ENCODE assay signal across 12 cellular contexts in genomic region chr19:8304841-8305621, GRCh38. TPM values are rescaled to one million over a fixed set of nuclear protein-coding genes. Genes with fewer than 3 reads are reported as not detected.
A peak's percentile ranks its signal among the peaks of the same experiment; 100 is the strongest.
DNase-seq lines count a peak whose midpoint lies in the region; ATAC-seq and TF ChIP-seq lines count a peak whose summit lies in the region.
"Had no signal": no experiment of that assay in that cellular context is flagged by ENCODE, and none has a peak within 500 bp of the region (broad histone marks: within the 10 kb centered on the region; RNA-seq: fewer than 3 reads in every experiment).

No MANE protein-coding gene starts in this region.

- H3K27ac ChIP-seq in neuronal stem cell (replicated peaks; ENCODE audit: low read length) (no peak overlapping the region), vagina (no peak overlapping the region)
- H3K27ac ChIP-seq: PC-9 had no signal

- no peak overlapping the region for H3K4ac ChIP-seq in neuronal stem cell (ENCODE audit: low read length)

- ATAC-seq in HG03521 (IDR thresholded peaks at IDR 0.05; ENCODE audit: unreplicated experiment) (no peak), HG03432 (IDR thresholded peaks at IDR 0.05; ENCODE audit: unreplicated experiment) (no peak)

- H2BK12ac ChIP-seq in neuronal stem cell (ENCODE audit: low read length): no peak overlapping the region

- H3K9ac ChIP-seq in neuronal stem cell (ENCODE audit: low read depth, low read length, poor library complexity): no peak overlapping the region

- no peak overlapping the region for H3K14ac ChIP-seq in neuronal stem cell (ENCODE audit: low read length)

- no peaks in the 10 kb centered on the region for H3K9me3 ChIP-seq in MG63
- H3K9me3 ChIP-seq in neuronal stem cell (replicated peaks in 1 of 2; ENCODE audit: control insufficient read depth in 2 of 2, insufficient read depth in 1 of 2, low read depth in 1 of 2, low read length in 2 of 2): peaks cover 0 to 1% of the 10 kb centered on the region in 2 donors
- H3K9me3 ChIP-seq in vagina: no peaks in the 10 kb centered on the region
- H3K9me3 ChIP-seq: esophagus squamous epithelium had no signal

- H2BK5ac ChIP-seq in neuronal stem cell (ENCODE audit: low read length): no peak overlapping the region

- no peak overlapping the region for H2BK120ac ChIP-seq in neuronal stem cell (ENCODE audit: low read depth, low read length)

- TF ChIP-seq CTCF in vagina (IDR thresholded peaks at IDR 0.05): no peak

- H4K91ac ChIP-seq in neuronal stem cell (ENCODE audit: low read depth, low read length, poor library complexity): no peak overlapping the region

- H3K36me3 ChIP-seq in MG63 (peaks cover 53% of the 10 kb centered on the region), neuronal stem cell (replicated peaks in 1 of 2; ENCODE audit: control insufficient read depth in 2 of 2, insufficient read depth in 2 of 2, low read length in 2 of 2) (peaks cover 10 to 28% of the 10 kb centered on the region in 2 donors), vagina (peaks cover 0 to 7% of the 10 kb centered on the region in 2 donors)

- H3K79me1 ChIP-seq in neuronal stem cell (ENCODE audit: low read depth, low read length): peaks cover 11% of the 10 kb centered on the region

- no peak overlapping the region for H2AFZ ChIP-seq in neuronal stem cell (ENCODE audit: low read length)
- H2AFZ ChIP-seq: PC-9 had no signal

- intact Hi-C loops in vagina (cut with DNase I): no loop called here

- no peak overlapping the region for H2AK5ac ChIP-seq in neuronal stem cell (ENCODE audit: low read depth, low read length)

- no peak overlapping the region for H3K18ac ChIP-seq in neuronal stem cell (ENCODE audit: low read length)

- H2BK15ac ChIP-seq in neuronal stem cell (ENCODE audit: low read length): no peak overlapping the region

- no peak overlapping the region for H4K8ac ChIP-seq in neuronal stem cell (ENCODE audit: low read depth, low read length)

- H3K23ac ChIP-seq in neuronal stem cell (ENCODE audit: low read depth, low read length, poor library complexity): peak overlapping the region; percentile 75

- WGBS in neuronal stem cell (ENCODE audit: extremely low coverage in 2 of 2, insufficient read length in 2 of 2, insufficient replicate concordance in 1 of 2), 2 donors: no CpG with 5 or more reads among the region's 33 CpGs

- H3K27me3 ChIP-seq in MG63 (no peaks in the 10 kb centered on the region), neuronal stem cell (ENCODE audit: control insufficient read depth in 3 of 3, insufficient read depth in 3 of 3, low read depth in 1 of 3, low read length in 3 of 3) (no peaks in the 10 kb centered on the region), vagina (no peaks in the 10 kb centered on the region)
- H3K27me3 ChIP-seq: esophagus squamous epithelium had no signal

- peak; percentile 61 for DNase-seq in D341Med (ENCODE audit: low spot score)
- DNase-seq in MG63: peak; percentile 41
- DNase-seq in astrocyte of the hippocampus (ENCODE audit: low read depth, low spot score): peak; percentile 43
- DNase-seq in neuronal stem cell (ENCODE audit: low spot score): peak; percentile 21
- DNase-seq in vagina (ENCODE audit: extremely low spot score in 2 of 2): no peak
- no peak for DNase-seq in NCI-H1417 (lab: John Stamatoyannopoulos, UW)
- DNase-seq: activated gamma-delta T cell, esophagus squamous epithelium had no signal

- H3K4me3 ChIP-seq in MG63: no peak overlapping the region
- no peak overlapping the region for H3K4me3 ChIP-seq in neuronal stem cell (ENCODE audit: low read length in 2 of 2)
- H3K4me3 ChIP-seq in vagina: no peak overlapping the region
- H3K4me3 ChIP-seq: esophagus squamous epithelium, PC-9 had no signal

- no peak for TF ChIP-seq POLR2A in vagina (IDR thresholded peaks at IDR 0.05)

- H3K4me1 ChIP-seq in neuronal stem cell (ENCODE audit: control insufficient read depth in 2 of 2, insufficient read depth in 1 of 2, low read depth in 1 of 2, low read length in 2 of 2): peaks cover 11 to 14% of the 10 kb centered on the region in 2 donors
- H3K4me1 ChIP-seq in vagina: peaks cover 32% of the 10 kb centered on the region

- H3K4me2 ChIP-seq in neuronal stem cell (ENCODE audit: insufficient read depth, low read length, poor library complexity, severe bottlenecking): no peak overlapping the region
- H3K4me2 ChIP-seq: PC-9 had no signal

RNA-seq across cellular contexts. Expression of gene CD320, which starts 3.1 kb away (rescaled TPM):
- 99.8 and 129 TPM in 2 replicates for total RNA-seq in MG63 (2014; rRNA removed; shearing (Covaris generic); ENCODE audit: low replicate concordance)
- 28.0 TPM for polyA plus RNA-seq in neuronal stem cell (2013, experiment 1 of 2)
- polyA plus RNA-seq in neuronal stem cell (2013, experiment 2 of 2): 26.3 TPM
- total RNA-seq in vagina: 27.3 TPM

RNA-seq across cellular contexts. Expression of gene NDUFA7, which starts 16.1 kb away (rescaled TPM):
- total RNA-seq in MG63 (2014; rRNA removed; shearing (Covaris generic); ENCODE audit: low replicate concordance): 10.3 and 40.1 TPM in 2 replicates
- 187 TPM for polyA plus RNA-seq in neuronal stem cell (2013, experiment 1 of 2)
- polyA plus RNA-seq in neuronal stem cell (2013, experiment 2 of 2): 184 TPM
- total RNA-seq in vagina: 24.6 TPM

RNA-seq across cellular contexts. Expression of gene RPS28, which starts 16.3 kb away (rescaled TPM):
- 1,599 and 3,607 TPM in 2 replicates for total RNA-seq in MG63 (2014; rRNA removed; shearing (Covaris generic); ENCODE audit: low replicate concordance)
- 2,413 TPM for polyA plus RNA-seq in neuronal stem cell (2013, experiment 1 of 2)
- 2,325 TPM for polyA plus RNA-seq in neuronal stem cell (2013, experiment 2 of 2)
- total RNA-seq in vagina: 516 TPM

RNA-seq across cellular contexts. Expression of gene KANK3, which starts 38.0 kb away (rescaled TPM):
- total RNA-seq in MG63 (2014; rRNA removed; shearing (Covaris generic); ENCODE audit: low replicate concordance): 0.20 TPM in 1 of 2 replicates, not detected in the other
- polyA plus RNA-seq in neuronal stem cell (2013, experiment 1 of 2): 0.50 TPM
- 0.57 TPM for polyA plus RNA-seq in neuronal stem cell (2013, experiment 2 of 2)
- 20.9 TPM for total RNA-seq in vagina
- polyA plus RNA-seq: IgD-negative memory B cell had no signal

RNA-seq across cellular contexts. Expression of gene ANGPTL4, which starts 58.9 kb away (rescaled TPM):
- total RNA-seq in MG63 (2014; rRNA removed; shearing (Covaris generic); ENCODE audit: low replicate concordance): 46.7 and 64.6 TPM in 2 replicates
- polyA plus RNA-seq in neuronal stem cell (2013, experiment 1 of 2): 2.7 TPM
- polyA plus RNA-seq in neuronal stem cell (2013, experiment 2 of 2): 3.0 TPM
- total RNA-seq in vagina: 92.8 TPM
- total RNA-seq: PC-9 had no signal
- polyA plus RNA-seq: IgD-negative memory B cell had no signal

Comparison
In these comparisons a context has a peak if more than half of its experiments do, and no peak if none do; other contexts are left out.
1. DNase-seq: peak in D341Med (single experiment), MG63 (single experiment), astrocyte of the hippocampus (single experiment) and neuronal stem cell (single experiment); none in vagina (0 of 2) and NCI-H1417 (0 of 3).